13 cellular contexts compared by ENCODE assay signal in the genomic region with DNA sequence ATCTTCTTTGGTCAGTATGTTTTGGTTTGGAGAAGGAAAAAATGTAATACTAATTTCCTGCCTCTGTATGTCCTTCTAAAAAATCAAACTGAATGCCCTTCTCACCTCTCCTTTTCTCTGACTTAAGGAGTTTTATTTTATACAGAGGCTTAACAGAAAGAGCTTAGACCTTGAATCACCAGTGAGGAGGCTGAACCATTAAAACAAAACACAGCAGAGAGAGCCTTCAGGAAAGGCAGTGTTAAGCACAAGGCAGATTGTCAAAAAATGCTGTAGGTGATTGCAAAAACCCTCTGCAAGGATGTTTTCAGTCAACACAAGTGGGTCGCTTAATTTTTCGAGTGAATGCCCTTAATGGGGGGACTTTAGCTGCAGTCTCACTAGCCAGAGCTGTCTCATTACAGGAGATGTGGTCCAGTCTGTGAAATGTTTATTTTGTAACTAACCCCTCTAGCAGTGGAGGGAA.
DNase-seq lines count a peak whose midpoint lies in the region; TF ChIP-seq lines count a peak whose summit lies in the region.
"Had no signal": no experiment of that assay in that cellular context is flagged by ENCODE, and none has a peak within 500 bp of the region (broad histone marks: within the 10 kb centered on the region; RNA-seq: fewer than 3 reads in every experiment).

No MANE protein-coding gene starts in this region.

- H3K27ac ChIP-seq in CD8-positive, alpha-beta memory T cell (ENCODE audit: low read depth, low read length), result no peak overlapping the region
- H3K27ac ChIP-seq: body of pancreas had no signal

- no peak for TF ChIP-seq CTCF in foreskin fibroblast (IDR thresholded peaks at IDR 0.05; ENCODE audit: low read depth, low read length)

- no peaks in the 10 kb centered on the region for H3K4me1 Mint-ChIP-seq in activated naive CD4-positive, alpha-beta T cell treated with anti-CD3 and anti-CD28 coated beads for 36 hours (ENCODE audit: low read depth)
- H3K4me1 Mint-ChIP-seq in CD8-positive, alpha-beta memory T cell, result no peaks in the 10 kb centered on the region
- no peaks in the 10 kb centered on the region for H3K4me1 Mint-ChIP-seq in T-helper 2 cell treated with Interferon-gamma antibody and Interleukin-4, amounts not matched to agents 5 μg/mL and 100 μg/mL, for 36 hours (ENCODE audit: low read depth)
- H3K4me1 Mint-ChIP-seq: T-cell had no signal

- H3K9me3 Mint-ChIP-seq in activated naive CD4-positive, alpha-beta T cell treated with anti-CD3 and anti-CD28 coated beads for 36 hours, result no peaks in the 10 kb centered on the region
- no peaks in the 10 kb centered on the region for H3K9me3 Mint-ChIP-seq in CD8-positive, alpha-beta memory T cell
- H3K9me3 Mint-ChIP-seq in T-helper 2 cell treated with Interferon-gamma antibody and Interleukin-4, amounts not matched to agents 5 μg/mL and 100 μg/mL, for 36 hours, result no peaks in the 10 kb centered on the region
- H3K9me3 Mint-ChIP-seq: T-cell had no signal

- no peaks in the 10 kb centered on the region for H3K36me3 Mint-ChIP-seq in activated naive CD4-positive, alpha-beta T cell treated with anti-CD3 and anti-CD28 coated beads for 36 hours (ENCODE audit: low read depth)
- H3K36me3 Mint-ChIP-seq in CD8-positive, alpha-beta memory T cell, result no peaks in the 10 kb centered on the region
- no peaks in the 10 kb centered on the region for H3K36me3 Mint-ChIP-seq in T-helper 2 cell treated with Interferon-gamma antibody and Interleukin-4, amounts not matched to agents 5 μg/mL and 100 μg/mL, for 36 hours (ENCODE audit: low read depth)
- H3K36me3 Mint-ChIP-seq: T-cell had no signal

- peaks cover 32% of the 10 kb centered on the region for H3K4me1 ChIP-seq in skeletal muscle satellite cell (ENCODE audit: control insufficient read depth, insufficient read depth, low read length)
- no peaks in the 10 kb centered on the region for H3K4me1 ChIP-seq in CD8-positive, alpha-beta memory T cell (ENCODE audit: insufficient read depth, low read length)

- H3K9ac ChIP-seq in skeletal muscle satellite cell (ENCODE audit: low read depth, low read length), result peak overlapping the region; percentile 21

- intact Hi-C loops in activated naive CD4-positive, alpha-beta T cell treated with anti-CD3 and anti-CD28 coated beads for 36 hours (cut with micrococcal nuclease), result no loop called here

- no peaks in the 10 kb centered on the region for H3K9me3 ChIP-seq in skeletal muscle satellite cell (replicated peaks; ENCODE audit: low read length)
- no peaks in the 10 kb centered on the region for H3K9me3 ChIP-seq in CD8-positive, alpha-beta memory T cell (ENCODE audit: low read length)
- H3K9me3 ChIP-seq: body of pancreas had no signal

- POLR2A ChIA-PET in CD8-positive, alpha-beta memory T cell (lab: Charles Lee), result interaction anchor here (0.6 kb wide), 1 partner anchor 807 kb away, joined by 3 read pairs; no protein-coding TSS in a partner anchor

- peak overlapping the region; percentile 22 for H3K4me2 ChIP-seq in skeletal muscle satellite cell (ENCODE audit: low read length)

- no peak overlapping the region for H3K4me3 Mint-ChIP-seq in activated naive CD4-positive, alpha-beta T cell treated with anti-CD3 and anti-CD28 coated beads for 36 hours
- H3K4me3 Mint-ChIP-seq in CD8-positive, alpha-beta memory T cell, result no peak overlapping the region
- no peak overlapping the region for H3K4me3 Mint-ChIP-seq in T-helper 2 cell treated with Interferon-gamma antibody and Interleukin-4, amounts not matched to agents 5 μg/mL and 100 μg/mL, for 36 hours
- H3K4me3 Mint-ChIP-seq: T-cell had no signal

- no peaks in the 10 kb centered on the region for H3K27me3 ChIP-seq in skeletal muscle satellite cell (ENCODE audit: control insufficient read depth, insufficient read depth, low read length)
- no peaks in the 10 kb centered on the region for H3K27me3 ChIP-seq in CD8-positive, alpha-beta memory T cell (ENCODE audit: insufficient read depth, low read length, poor library complexity, severe bottlenecking)
- H3K27me3 ChIP-seq: body of pancreas had no signal

- H3K4me3 ChIP-seq in foreskin fibroblast (ENCODE audit: low read depth in 1 of 2, low read length in 2 of 2), result no peak overlapping the region
- H3K4me3 ChIP-seq in skeletal muscle satellite cell (ENCODE audit: low read length), result no peak overlapping the region
- no peak overlapping the region for H3K4me3 ChIP-seq in CD8-positive, alpha-beta memory T cell (ENCODE audit: low read length)
- H3K4me3 ChIP-seq: body of pancreas had no signal

- peak; percentile 45 for DNase-seq in NCI-H2171 treated with DMSO at 0.1 percent for 48 hours (lab: John Stamatoyannopoulos, UW)
- no peak for DNase-seq in NCI-H2171 (lab: John Stamatoyannopoulos, UW)
- peak; percentile 27 to 44 for DNase-seq in NCI-H526 (lab: John Stamatoyannopoulos, UW)
- DNase-seq in foreskin fibroblast, result peak; percentile 47 to 66
- DNase-seq in activated naive CD4-positive, alpha-beta T cell treated with anti-CD3 and anti-CD28 coated beads for 36 hours, result no peak
- DNase-seq in CD8-positive, alpha-beta memory T cell, result no peak
- DNase-seq in T-helper 2 cell treated with Interferon-gamma antibody and Interleukin-4, amounts not matched to agents 5 μg/mL and 100 μg/mL, for 36 hours (ENCODE audit: low spot score), result no peak
- DNase-seq: ACHN; activated CD8-positive, alpha-beta memory T cell treated with anti-CD3 and anti-CD28 coated beads, Interleukin-2, amount 50 U/mL, for 4 hours; body of pancreas; H7; T-cell had no signal

- peaks cover 2% of the 10 kb centered on the region for H3K27me3 Mint-ChIP-seq in activated naive CD4-positive, alpha-beta T cell treated with anti-CD3 and anti-CD28 coated beads for 36 hours (ENCODE audit: low read depth)
- H3K27me3 Mint-ChIP-seq in CD8-positive, alpha-beta memory T cell, result peaks cover 0 to 10% of the 10 kb centered on the region in 2 donors
- peaks cover 3% of the 10 kb centered on the region for H3K27me3 Mint-ChIP-seq in T-helper 2 cell treated with Interferon-gamma antibody and Interleukin-4, amounts not matched to agents 5 μg/mL and 100 μg/mL, for 36 hours (ENCODE audit: low read depth)
- H3K27me3 Mint-ChIP-seq: T-cell had no signal

- CTCF ChIA-PET in activated naive CD4-positive, alpha-beta T cell treated with anti-CD3 and anti-CD28 coated beads for 36 hours (lab: Charles Lee), result interaction anchor here (1.2 kb wide), 1 partner anchor 26 kb away, joined by 3 read pairs; no protein-coding TSS in a partner anchor
- CTCF ChIA-PET in CD8-positive, alpha-beta memory T cell (lab: Charles Lee), result no interaction called here

- no peak overlapping the region for H3K27ac Mint-ChIP-seq in activated naive CD4-positive, alpha-beta T cell treated with anti-CD3 and anti-CD28 coated beads for 36 hours
- H3K27ac Mint-ChIP-seq in CD8-positive, alpha-beta memory T cell, result no peak overlapping the region
- no peak overlapping the region for H3K27ac Mint-ChIP-seq in T-helper 2 cell treated with Interferon-gamma antibody and Interleukin-4, amounts not matched to agents 5 μg/mL and 100 μg/mL, for 36 hours
- H3K27ac Mint-ChIP-seq: T-cell had no signal

- H3K36me3 ChIP-seq in skeletal muscle satellite cell (ENCODE audit: insufficient read depth, low read length), result no peaks in the 10 kb centered on the region
- H3K36me3 ChIP-seq in CD8-positive, alpha-beta memory T cell (ENCODE audit: insufficient read depth, low read length), result no peaks in the 10 kb centered on the region

Comparison
In these comparisons a context has a peak if more than half of its experiments do, and no peak if none do; other contexts are left out.
1. DNase-seq: peak in NCI-H2171 treated with DMSO at 0.1 percent for 48 hours (single experiment), NCI-H526 (2 of 2) and foreskin fibroblast (2 of 2); none in NCI-H2171 (single experiment), activated naive CD4-positive, alpha-beta T cell treated with anti-CD3 and anti-CD28 coated beads for 36 hours (single experiment), CD8-positive, alpha-beta memory T cell (0 of 5) and T-helper 2 cell treated with Interferon-gamma antibody and Interleukin-4, amounts not matched to agents 5 μg/mL and 100 μg/mL, for 36 hours (single experiment).